30 cellular contexts compared by ENCODE assay signal in the genomic region with DNA sequence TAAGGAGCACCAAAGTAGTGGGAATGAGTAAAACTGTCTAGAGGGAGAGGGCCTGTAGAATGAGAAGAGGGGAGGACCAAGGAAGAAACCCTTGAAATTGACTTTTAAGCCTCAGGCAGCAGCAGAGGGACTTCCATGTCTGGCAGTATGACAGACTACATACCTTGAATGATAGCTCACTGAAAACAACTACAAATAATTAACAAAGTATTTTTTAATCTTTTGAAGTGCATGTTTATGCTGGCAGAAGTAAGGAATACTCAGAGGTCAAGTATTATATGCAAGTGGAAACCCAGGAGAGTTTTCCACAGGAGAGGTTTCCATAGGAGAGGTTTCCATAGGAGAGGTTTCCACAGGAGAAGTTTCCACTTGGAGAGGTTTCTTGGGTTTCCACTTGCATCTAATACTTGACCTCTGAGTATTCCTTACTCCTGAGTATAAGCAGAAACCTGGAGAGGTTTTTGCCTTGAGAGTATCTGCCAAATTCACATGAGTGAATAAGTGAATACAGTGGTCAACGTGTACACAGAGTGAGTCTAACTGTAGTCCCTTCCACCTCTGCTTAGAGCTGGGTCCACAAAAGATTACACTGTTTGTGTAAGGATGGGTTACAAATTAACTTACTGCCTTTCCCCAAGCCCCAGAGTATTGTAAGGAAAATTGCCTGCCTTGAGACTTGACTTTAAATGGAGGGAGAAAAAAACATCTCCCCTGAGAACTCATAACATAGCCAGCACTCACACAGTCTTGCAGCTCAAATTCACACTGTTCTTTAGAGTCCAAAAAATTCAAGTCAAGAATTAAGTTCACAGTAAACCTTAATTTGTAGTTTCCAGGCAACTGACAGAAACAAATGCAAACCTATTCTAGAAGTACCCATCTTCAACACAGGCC. TPM values are rescaled to one million over a fixed set of nuclear protein-coding genes. Genes with fewer than 3 reads are reported as not detected.
A peak's percentile ranks its signal among the peaks of the same experiment; 100 is the strongest.
DNase-seq lines count a peak whose midpoint lies in the region; ATAC-seq lines count a peak whose summit lies in the region.
"Had no signal": no experiment of that assay in that cellular context is flagged by ENCODE, and none has a peak within 500 bp of the region (broad histone marks: within the 10 kb centered on the region; RNA-seq: fewer than 3 reads in every experiment).

No MANE protein-coding gene starts in this region.

- H3K23ac ChIP-seq in trophoblast cell (ENCODE audit: low read length), result no peak overlapping the region

- no peak overlapping the region for H3K18ac ChIP-seq in trophoblast cell (ENCODE audit: low read length)

- H2AK5ac ChIP-seq in trophoblast cell (ENCODE audit: low read length), result no peak overlapping the region

- no CpG with 5 or more reads among the region's 1 CpG for WGBS in trophoblast cell (ENCODE audit: extremely low coverage, insufficient coverage, insufficient read length)

- no peak overlapping the region for H3K27ac ChIP-seq in trophoblast cell (ENCODE audit: low read depth, low read length)
- H3K27ac ChIP-seq: adrenal gland, esophagus squamous epithelium, gastroesophageal sphincter, uterus had no signal

- H2BK5ac ChIP-seq in trophoblast cell (ENCODE audit: low read depth, low read length, poor library complexity), result no peak overlapping the region

- peaks cover 9% of the 10 kb centered on the region for H3K27me3 Mint-ChIP-seq in activated T-cell treated with anti-CD3 and anti-CD28 coated beads, Interleukin-2, amount 50 U/mL, for 72 hours (ENCODE audit: low read depth)

- no peak overlapping the region for H2BK120ac ChIP-seq in trophoblast cell (ENCODE audit: insufficient read depth, low read length, poor library complexity)

- H3K27me3 ChIP-seq in adipocyte (replicated peaks; ENCODE audit: control insufficient read depth, insufficient read depth, low read length) (no peaks in the 10 kb centered on the region), trophoblast cell (ENCODE audit: insufficient read depth, low read length) (no peaks in the 10 kb centered on the region), MG63 (no peaks in the 10 kb centered on the region)
- H3K27me3 ChIP-seq: adrenal gland, esophagus squamous epithelium, gastroesophageal sphincter, uterus had no signal

- H3K36me3 ChIP-seq in adipocyte (ENCODE audit: control insufficient read depth, insufficient read depth, low read length, severe bottlenecking) (no peaks in the 10 kb centered on the region), trophoblast cell (ENCODE audit: control insufficient read depth in 1 of 2, insufficient read depth in 2 of 2, low read length in 2 of 2) (no peaks in the 10 kb centered on the region), MG63 (no peaks in the 10 kb centered on the region)
- H3K36me3 ChIP-seq: adrenal gland, esophagus squamous epithelium, gastroesophageal sphincter, uterus had no signal

- no peak overlapping the region for H4K91ac ChIP-seq in trophoblast cell (ENCODE audit: low read depth, low read length)

- DNase-seq in EH (ENCODE audit: low read depth) (peak; percentile 48), adipocyte (ENCODE audit: low read depth) (peak; percentile 13), kidney glomerular epithelial cell (lab: John Stamatoyannopoulos, UW) (peak; percentile 31), trophoblast cell (peak; percentile 7 to 34), NCI-H510A (lab: John Stamatoyannopoulos, UW) (no peak), MG63 (no peak), cardiac septum (ENCODE audit: low spot score) (no peak)
- DNase-seq in activated T-cell treated with anti-CD3 and anti-CD28 coated beads, Interleukin-2, amount 50 U/mL, for 72 hours, result no peak
- DNase-seq: activated CD4-positive, alpha-beta T cell treated with anti-CD3 and anti-CD28 coated beads for 36 hours; activated CD8-positive, alpha-beta memory T cell treated with anti-CD3 and anti-CD28 coated beads for 24 hours; activated naive CD4-positive, alpha-beta T cell; activated T-cell treated with anti-CD3 and anti-CD28 coated beads, Interleukin-2, amount 50 U/mL, for 1 hour; adrenal gland; C1 segment of cervical spinal cord; effector memory CD4-positive, alpha-beta T cell; esophagus squamous epithelium; islet precursor cell; KBM-7; naive B cell; NCI-H1417 treated with DMSO at 0.1 percent for 48 hours; NCI-H524; NK-92 treated with Interleukin-12 subunit alpha and Interleukin-12 subunit beta, amount 100 ng/mL, for 24 hours; nucleus accumbens; stimulated activated CD4-positive, alpha-beta T cell treated with anti-CD3 and anti-CD28 coated beads, Interleukin-4, amount 100 ng/mL, for 24 hours; stimulated activated naive CD4-positive, alpha-beta T cell; uterus had no signal

- no peaks in the 10 kb centered on the region for H3K79me1 ChIP-seq in trophoblast cell (ENCODE audit: low read length)

- no peak overlapping the region for H2BK12ac ChIP-seq in trophoblast cell (ENCODE audit: low read length)

- intact Hi-C loops in cardiac septum (cut with DNase I), result no loop called here

- H3K4me3 Mint-ChIP-seq in activated T-cell treated with anti-CD3 and anti-CD28 coated beads, Interleukin-2, amount 50 U/mL, for 72 hours, result no peak overlapping the region
- H3K4me3 Mint-ChIP-seq: activated CD4-positive, alpha-beta T cell treated with anti-CD3 and anti-CD28 coated beads for 36 hours; memory B cell; naive B cell had no signal

- H3K79me2 ChIP-seq in trophoblast cell (ENCODE audit: control insufficient read depth, insufficient read depth, low read length, poor library complexity), result no peaks in the 10 kb centered on the region

- H3K36me3 Mint-ChIP-seq in activated T-cell treated with anti-CD3 and anti-CD28 coated beads, Interleukin-2, amount 50 U/mL, for 72 hours (ENCODE audit: insufficient read depth in 2 of 2), result peaks cover 0 to 1% of the 10 kb centered on the region in 2 donors

- no peak overlapping the region for H2AFZ ChIP-seq in trophoblast cell (ENCODE audit: insufficient read depth, low read length, poor library complexity)

- H3K4me1 Mint-ChIP-seq in activated T-cell treated with anti-CD3 and anti-CD28 coated beads, Interleukin-2, amount 50 U/mL, for 72 hours (ENCODE audit: low read depth), result no peaks in the 10 kb centered on the region
- H3K4me1 Mint-ChIP-seq: activated CD4-positive, alpha-beta T cell treated with anti-CD3 and anti-CD28 coated beads for 36 hours; naive B cell had no signal

- H3K4ac ChIP-seq in trophoblast cell (ENCODE audit: low read depth, low read length), result no peak overlapping the region

- H4K12ac ChIP-seq in trophoblast cell (ENCODE audit: low read depth, low read length), result no peak overlapping the region

- no peak overlapping the region for H3K14ac ChIP-seq in trophoblast cell (ENCODE audit: low read length)

- H4K8ac ChIP-seq in trophoblast cell (ENCODE audit: low read depth, low read length), result no peak overlapping the region

- peaks cover 2 to 5% of the 10 kb centered on the region in 2 donors for H3K9me3 Mint-ChIP-seq in activated T-cell treated with anti-CD3 and anti-CD28 coated beads, Interleukin-2, amount 50 U/mL, for 72 hours

- H3K9me3 ChIP-seq in adipocyte (ENCODE audit: control insufficient read depth, low read length) (no peaks in the 10 kb centered on the region), trophoblast cell (ENCODE audit: insufficient read depth, low read depth, low read length) (peaks cover 2% of the 10 kb centered on the region), MG63 (no peaks in the 10 kb centered on the region)
- H3K9me3 ChIP-seq: adrenal gland, esophagus squamous epithelium, gastroesophageal sphincter, uterus had no signal

- H3K4me3 ChIP-seq in adipocyte (ENCODE audit: low read length), result no peak overlapping the region
- no peak overlapping the region for H3K4me3 ChIP-seq in trophoblast cell (ENCODE audit: low read depth, low read length)
- H3K4me3 ChIP-seq in MG63, result no peak overlapping the region
- H3K4me3 ChIP-seq: adrenal gland, esophagus squamous epithelium, gastroesophageal sphincter, uterus had no signal

- H3K4me2 ChIP-seq in trophoblast cell (ENCODE audit: low read length), result no peak overlapping the region

- no peak overlapping the region for H3K27ac Mint-ChIP-seq in activated T-cell treated with anti-CD3 and anti-CD28 coated beads, Interleukin-2, amount 50 U/mL, for 72 hours
- H3K27ac Mint-ChIP-seq: activated CD4-positive, alpha-beta T cell treated with anti-CD3 and anti-CD28 coated beads for 36 hours; memory B cell; naive B cell had no signal

- peaks cover 16% of the 10 kb centered on the region for H3K4me1 ChIP-seq in adipocyte (ENCODE audit: control insufficient read depth, insufficient read depth, low read length)
- H3K4me1 ChIP-seq in trophoblast cell (ENCODE audit: control insufficient read depth in 1 of 2, insufficient read depth in 2 of 2, low read length in 2 of 2), result peaks cover 5 to 8% of the 10 kb centered on the region in 2 experiments
- H3K4me1 ChIP-seq: uterus had no signal

- ATAC-seq in activated T-cell treated with anti-CD3 and anti-CD28 coated beads, Interleukin-2, amount 50 U/mL, for 72 hours (replicated peaks in 1 of 2), result no peak
- ATAC-seq: activated CD4-positive, alpha-beta T cell treated with anti-CD3 and anti-CD28 coated beads for 36 hours; gastroesophageal sphincter; Panc1 had no signal

- H3K9ac ChIP-seq in adipocyte (ENCODE audit: low read length) (no peak overlapping the region), trophoblast cell (ENCODE audit: low read length) (no peak overlapping the region)

RNA-seq across cellular contexts. Expression of a gene that starts 34.1 kb away (rescaled TPM):
- polyA plus RNA-seq in trophoblast cell (2013), result 1.2 and 1.4 TPM in 2 replicates
- total RNA-seq in activated T-cell treated with anti-CD3 and anti-CD28 coated beads, Interleukin-2, amount 50 U/mL, for 72 hours, result under 1 TPM; 0.32 to 0.70 TPM
- total RNA-seq in MG63 (2014; rRNA removed; shearing (Covaris generic); ENCODE audit: low replicate concordance), result 2.0 and 2.6 TPM in 2 replicates
- total RNA-seq in cardiac septum, result 1.4 TPM
- total RNA-seq: T-helper 1 cell treated with Interleukin-12 subunit alpha and Interleukin-12 subunit beta and Interleukin-4 antibody, amounts not matched to agents 30 ng/mL and 1 ng/mL, for 36 hours had no signal

Comparison
In these comparisons a context has a peak if more than half of its experiments do, and no peak if none do; other contexts are left out.
1. DNase-seq: peak in EH (single experiment), adipocyte (single experiment), kidney glomerular epithelial cell (single experiment) and trophoblast cell (2 of 2); none in activated T-cell treated with anti-CD3 and anti-CD28 coated beads, Interleukin-2, amount 50 U/mL, for 72 hours (0 of 2), NCI-H510A (single experiment), MG63 (single experiment) and cardiac septum (single experiment).